Comparison of ENCODE assay signal across 1 cellular context in the genomic region with DNA sequence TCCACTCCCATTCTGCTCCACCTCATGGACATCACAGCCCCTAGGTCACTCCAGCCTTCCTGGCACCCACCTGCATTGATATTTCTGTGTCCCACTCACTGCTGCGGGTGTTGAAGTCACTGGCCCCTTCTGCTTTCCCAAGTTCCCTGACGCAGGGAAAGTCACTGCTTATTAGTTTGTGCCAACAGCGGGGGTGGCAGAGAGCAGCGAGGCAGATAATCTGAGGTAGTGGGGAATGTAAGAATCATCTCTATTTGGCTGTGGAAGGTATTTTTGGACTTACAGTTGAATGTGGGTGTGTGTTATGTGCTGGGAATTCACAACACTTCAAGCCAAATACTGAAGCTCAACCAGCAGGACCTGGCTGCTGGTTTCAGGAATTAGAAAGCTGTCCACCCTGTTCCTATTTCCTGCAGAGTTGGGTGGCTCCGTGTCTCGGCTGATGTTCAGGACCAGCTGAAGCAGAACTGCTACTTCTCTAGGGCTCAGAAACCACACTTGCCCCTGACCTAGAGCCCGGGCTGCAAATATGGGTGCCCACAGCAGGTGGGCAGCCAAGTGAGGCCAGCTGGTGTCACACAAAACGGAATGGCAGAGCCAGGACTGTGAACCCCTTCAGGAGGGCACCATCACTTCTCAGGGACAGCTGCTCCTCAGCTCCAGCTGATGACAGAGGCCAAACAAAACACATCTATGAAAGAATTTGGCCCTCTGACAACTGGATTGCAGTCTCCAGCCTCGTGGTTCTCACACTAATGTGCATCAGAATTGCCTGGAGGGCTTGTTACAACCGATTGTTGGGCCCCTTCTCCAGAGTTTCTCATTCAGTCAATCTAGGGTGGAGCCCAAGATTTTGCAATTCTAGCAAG.
TF ChIP-seq lines count a peak whose summit lies in the region.

No MANE protein-coding gene starts in this region.

TF ChIP-seq in IMR-90, 13 proteins besides CTCF, POLR2A, EP300 and RAD21 (continued from another document):
- no peak for TF ChIP-seq MAFK (IDR thresholded peaks at IDR 0.05; ENCODE audit: low read depth, low read length)
- TF ChIP-seq NFE2L2 (IDR thresholded peaks at IDR 0.05; ENCODE audit: low read depth, low read length) = no peak
- TF ChIP-seq CHD1 (IDR thresholded peaks at IDR 0.05; ENCODE audit: low read depth, low read length) = no peak
- no peak for TF ChIP-seq FOS (IDR thresholded peaks at IDR 0.05; ENCODE audit: low read depth, low read length)
